1 cellular context compared by ENCODE assay signal in the genomic region with DNA sequence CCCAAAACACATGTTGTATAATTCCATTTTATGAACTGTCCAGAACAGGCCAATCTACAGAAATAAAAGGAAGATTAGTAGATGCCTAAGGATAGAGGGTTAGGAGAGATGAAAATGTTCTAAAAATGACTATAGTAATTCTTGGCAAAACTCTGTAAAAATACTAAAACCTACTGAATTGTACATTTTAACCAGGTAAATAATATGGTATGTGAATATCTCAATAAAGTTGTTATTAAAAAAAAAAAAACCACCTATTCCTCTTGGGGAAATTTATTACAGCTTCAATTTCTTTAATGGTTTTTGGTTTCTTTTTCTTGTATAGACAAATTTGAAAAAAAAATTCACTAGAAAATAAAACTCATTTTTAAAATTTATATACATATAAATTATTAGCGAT.
A peak's percentile ranks its signal among the peaks of the same experiment; 100 is the strongest.
TF ChIP-seq lines count a peak whose summit lies in the region.

No MANE protein-coding gene starts in this region.

TF ChIP-seq in K562, 482 proteins besides CTCF, POLR2A, EP300 and RAD21 (continued from another document):
- TF ChIP-seq, protein P1, sequence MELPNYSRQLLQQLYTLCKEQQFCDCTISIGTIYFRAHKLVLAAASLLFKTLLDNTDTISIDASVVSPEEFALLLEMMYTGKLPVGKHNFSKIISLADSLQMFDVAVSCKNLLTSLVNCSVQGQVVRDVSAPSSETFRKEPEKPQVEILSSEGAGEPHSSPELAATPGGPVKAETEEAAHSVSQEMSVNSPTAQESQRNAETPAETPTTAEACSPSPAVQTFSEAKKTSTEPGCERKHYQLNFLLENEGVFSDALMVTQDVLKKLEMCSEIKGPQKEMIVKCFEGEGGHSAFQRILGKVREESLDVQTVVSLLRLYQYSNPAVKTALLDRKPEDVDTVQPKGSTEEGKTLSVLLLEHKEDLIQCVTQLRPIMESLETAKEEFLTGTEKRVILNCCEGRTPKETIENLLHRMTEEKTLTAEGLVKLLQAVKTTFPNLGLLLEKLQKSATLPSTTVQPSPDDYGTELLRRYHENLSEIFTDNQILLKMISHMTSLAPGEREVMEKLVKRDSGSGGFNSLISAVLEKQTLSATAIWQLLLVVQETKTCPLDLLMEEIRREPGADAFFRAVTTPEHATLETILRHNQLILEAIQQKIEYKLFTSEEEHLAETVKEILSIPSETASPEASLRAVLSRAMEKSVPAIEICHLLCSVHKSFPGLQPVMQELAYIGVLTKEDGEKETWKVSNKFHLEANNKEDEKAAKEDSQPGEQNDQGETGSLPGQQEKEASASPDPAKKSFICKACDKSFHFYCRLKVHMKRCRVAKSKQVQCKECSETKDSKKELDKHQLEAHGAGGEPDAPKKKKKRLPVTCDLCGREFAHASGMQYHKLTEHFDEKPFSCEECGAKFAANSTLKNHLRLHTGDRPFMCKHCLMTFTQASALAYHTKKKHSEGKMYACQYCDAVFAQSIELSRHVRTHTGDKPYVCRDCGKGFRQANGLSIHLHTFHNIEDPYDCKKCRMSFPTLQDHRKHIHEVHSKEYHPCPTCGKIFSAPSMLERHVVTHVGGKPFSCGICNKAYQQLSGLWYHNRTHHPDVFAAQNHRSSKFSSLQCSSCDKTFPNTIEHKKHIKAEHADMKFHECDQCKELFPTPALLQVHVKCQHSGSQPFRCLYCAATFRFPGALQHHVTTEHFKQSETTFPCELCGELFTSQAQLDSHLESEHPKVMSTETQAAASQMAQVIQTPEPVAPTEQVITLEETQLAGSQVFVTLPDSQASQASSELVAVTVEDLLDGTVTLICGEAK (IDR thresholded peaks at IDR 0.05): peak; percentile 74
- TF ChIP-seq, protein P1 (CRISPR knock-in tag; IDR thresholded peaks at IDR 0.05): no peak
